In genomic region chr12:132543298-132544172, GRCh38 we compare ENCODE assay signal across 16 cellular contexts.
"Had no signal": no experiment of that assay in that cellular context is flagged by ENCODE, and none has a peak within 500 bp of the region (broad histone marks: within the 10 kb centered on the region; RNA-seq: fewer than 3 reads in every experiment).

No MANE protein-coding gene starts in this region.

- H3K4me3 ChIP-seq: cardiac muscle cell, left ventricle myocardium inferior, mucosa of descending colon, suprapubic skin had no signal

- H3K4me1 ChIP-seq: foreskin keratinocyte, left ventricle myocardium inferior, suprapubic skin had no signal

- H3K27ac Mint-ChIP-seq: activated CD4-positive, alpha-beta memory T cell treated with anti-CD3 and anti-CD28 coated beads, Interleukin-2, amount 10 ng/mL, durations not matched to agents 7 days and 5 days had no signal

- H3K9me3 Mint-ChIP-seq: activated CD4-positive, alpha-beta memory T cell treated with anti-CD3 and anti-CD28 coated beads, Interleukin-2, amount 10 ng/mL, durations not matched to agents 7 days and 5 days; naive thymus-derived CD4-positive, alpha-beta T cell had no signal

- FAIRE-seq: colon, endothelial cell of umbilical vein had no signal

- H3K36me3 ChIP-seq: cardiac muscle cell had no signal

- H3K27me3 Mint-ChIP-seq: activated CD4-positive, alpha-beta memory T cell treated with anti-CD3 and anti-CD28 coated beads, Interleukin-2, amount 10 ng/mL, durations not matched to agents 7 days and 5 days; naive thymus-derived CD4-positive, alpha-beta T cell had no signal

- H3K27me3 ChIP-seq: cardiac muscle cell, suprapubic skin had no signal

- H3K27ac ChIP-seq: cardiac muscle cell, foreskin keratinocyte, left ventricle myocardium inferior, suprapubic skin had no signal

- H3K9me3 ChIP-seq: left ventricle myocardium inferior, mucosa of descending colon, suprapubic skin had no signal

- ATAC-seq: foreskin keratinocyte; mucosa of descending colon; naive thymus-derived CD4-positive, alpha-beta T cell; SK-N-SH treated with all-trans-retinoic acid at 6 μM for 48 hours had no signal

- H3K4me3 Mint-ChIP-seq: activated CD4-positive, alpha-beta memory T cell treated with anti-CD3 and anti-CD28 coated beads, Interleukin-2, amount 10 ng/mL, durations not matched to agents 7 days and 5 days had no signal

- DNase-seq: activated CD4-positive, alpha-beta memory T cell treated with anti-CD3 and anti-CD28 coated beads, Interleukin-2, amount 10 ng/mL, durations not matched to agents 7 days and 5 days; activated naive CD4-positive, alpha-beta T cell; foreskin keratinocyte; left ventricle myocardium inferior; mucosa of descending colon; naive thymus-derived CD4-positive, alpha-beta T cell; occipital lobe; stimulated activated CD4-positive, alpha-beta T cell treated with anti-CD3 and anti-CD28 coated beads, Interleukin-4, amount 100 ng/mL, for 1 hour; stimulated activated naive CD4-positive, alpha-beta T cell treated with Interleukin-2 at 50 U/mL for 16 hours; T-helper 1 cell; trophoblast cell had no signal
